ENCODE assay signal across 21 cellular contexts in the genomic region with DNA sequence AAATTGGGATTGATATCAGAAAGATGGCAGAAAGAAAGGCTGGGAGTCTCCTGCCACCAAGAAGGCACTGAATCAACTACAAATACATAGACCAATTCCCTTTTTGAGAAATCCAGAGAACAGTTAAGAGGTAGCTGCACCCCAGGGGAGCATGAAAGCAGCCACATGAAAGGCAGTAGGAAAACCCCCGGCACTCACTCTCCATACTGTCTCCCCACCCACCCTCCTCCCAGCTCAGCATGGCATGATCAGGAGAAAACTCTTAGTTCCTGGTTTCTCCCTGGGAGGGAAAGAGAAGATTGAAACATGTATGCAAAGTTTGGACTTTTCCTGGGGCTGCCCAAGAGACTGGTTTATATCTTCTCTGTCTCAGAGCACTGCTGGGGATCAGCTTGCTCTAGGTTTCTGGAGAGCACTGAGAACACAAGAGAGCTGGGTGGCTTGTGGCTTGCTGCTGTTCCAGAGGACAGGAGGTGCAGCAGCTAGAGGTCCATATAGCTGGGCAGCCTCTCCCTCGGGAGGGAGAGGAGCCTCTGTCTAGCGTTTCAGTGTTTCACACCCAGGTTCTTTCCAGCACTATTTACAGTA.
"Had no signal": no experiment of that assay in that cellular context is flagged by ENCODE, and none has a peak within 500 bp of the region (broad histone marks: within the 10 kb centered on the region; RNA-seq: fewer than 3 reads in every experiment).

No MANE protein-coding gene starts in this region.

- DNase-seq: activated T-cell treated with anti-CD3 and anti-CD28 coated beads, Interleukin-2, amount 50 U/mL, for 24 hours; aorta; central memory CD4-positive, alpha-beta T cell; effector memory CD4-positive, alpha-beta T cell; gastrocnemius medialis; head of caudate nucleus; hypothalamus; left ventricle myocardium superior; mammary epithelial cell; posterior cingulate gyrus; spleen; stimulated activated CD4-positive, alpha-beta T cell treated with anti-CD3 and anti-CD28 coated beads, Interleukin-4, amount 100 ng/mL, for 1 hour; T-cell had no signal

- H3K4me1 ChIP-seq: gastrocnemius medialis, spleen, tibial nerve had no signal

- FAIRE-seq: endothelial cell of umbilical vein, islet of Langerhans had no signal

- H3K27me3 Mint-ChIP-seq: activated T-cell treated with anti-CD3 and anti-CD28 coated beads, Interleukin-2, amount 50 U/mL, for 24 hours; activated T-helper 17 cell treated with anti-CD3 and anti-CD28 coated beads, Interleukin-2, amount 50 U/mL, for 72 hours; stimulated activated naive CD8-positive, alpha-beta T cell treated with anti-CD3 and anti-CD28 coated beads, Interleukin-15, Interleukin-2, amounts not matched to agents 100 ng/mL and 50 ng/mL, for 24 hours; T-cell had no signal

- H3K27ac ChIP-seq: gastrocnemius medialis, spleen, tibial nerve had no signal

- ATAC-seq: activated naive CD4-positive, alpha-beta T cell treated with anti-CD3 and anti-CD28 coated beads, Interleukin-2, amount 50 U/mL, for 72 hours; activated T-helper 17 cell treated with anti-CD3 and anti-CD28 coated beads, Interleukin-2, amount 50 U/mL, for 72 hours; esophagus mucosa; gastrocnemius medialis; left ventricle myocardium superior; sciatic nerve; T-cell had no signal

- H3K27ac Mint-ChIP-seq: activated naive CD4-positive, alpha-beta T cell treated with anti-CD3 and anti-CD28 coated beads, Interleukin-2, amount 50 U/mL, for 72 hours; activated T-cell treated with anti-CD3 and anti-CD28 coated beads, Interleukin-2, amount 50 U/mL, for 24 hours; activated T-helper 17 cell treated with anti-CD3 and anti-CD28 coated beads, Interleukin-2, amount 50 U/mL, for 72 hours; stimulated activated naive CD8-positive, alpha-beta T cell treated with anti-CD3 and anti-CD28 coated beads, Interleukin-15, Interleukin-2, amounts not matched to agents 100 ng/mL and 50 ng/mL, for 24 hours; T-cell had no signal

- H3K36me3 ChIP-seq: gastrocnemius medialis, spleen, tibial nerve had no signal

- H3K36me3 Mint-ChIP-seq: activated naive CD4-positive, alpha-beta T cell treated with anti-CD3 and anti-CD28 coated beads, Interleukin-2, amount 50 U/mL, for 72 hours; T-cell had no signal

- H3K27me3 ChIP-seq: gastrocnemius medialis, spleen, tibial nerve had no signal

- H3K4me3 Mint-ChIP-seq: activated T-cell treated with anti-CD3 and anti-CD28 coated beads, Interleukin-2, amount 50 U/mL, for 24 hours; activated T-helper 17 cell treated with anti-CD3 and anti-CD28 coated beads, Interleukin-2, amount 50 U/mL, for 72 hours; stimulated activated naive CD8-positive, alpha-beta T cell treated with anti-CD3 and anti-CD28 coated beads, Interleukin-15, Interleukin-2, amounts not matched to agents 100 ng/mL and 50 ng/mL, for 24 hours; T-cell had no signal

- H3K4me3 ChIP-seq: gastrocnemius medialis, spleen, tibial nerve had no signal

- H3K9me3 ChIP-seq: gastrocnemius medialis, spleen, tibial nerve had no signal

- H3K4me1 Mint-ChIP-seq: activated T-helper 17 cell treated with anti-CD3 and anti-CD28 coated beads, Interleukin-2, amount 50 U/mL, for 72 hours; T-cell had no signal
